Comparison of ENCODE assay signal across 9 cellular contexts in genomic region chr10:112955736-112956421, GRCh38. TPM values are rescaled to one million over a fixed set of nuclear protein-coding genes. Genes with fewer than 3 reads are reported as not detected.
DNase-seq lines count a peak whose midpoint lies in the region; ATAC-seq lines count a peak whose summit lies in the region.
"Had no signal": no experiment of that assay in that cellular context is flagged by ENCODE, and none has a peak within 500 bp of the region (broad histone marks: within the 10 kb centered on the region; RNA-seq: fewer than 3 reads in every experiment).

No MANE protein-coding gene starts in this region.

- H3K27ac Mint-ChIP-seq in activated CD4-positive, alpha-beta T cell treated with anti-CD3 and anti-CD28 coated beads, Interleukin-2, amount 10 ng/mL, durations not matched to agents 7 days and 5 days = no peak overlapping the region
- H3K27ac Mint-ChIP-seq: T-helper 1 cell treated with Interleukin-12 subunit alpha and Interleukin-12 subunit beta and Interleukin-4 antibody, amounts not matched to agents 30 μg/mL and 1 μg/mL, for 36 hours had no signal

- H3K36me3 ChIP-seq in ACC112 (ENCODE audit: insufficient read depth, low read length) (no peaks in the 10 kb centered on the region), HUES64 (ENCODE audit: insufficient read depth, low read length) (peaks cover 6% of the 10 kb centered on the region; the same call in 1 of the 2 replicates), endocrine pancreas (ENCODE audit: control insufficient read depth, insufficient read depth, low read length) (no peaks in the 10 kb centered on the region), mucosa of rectum (ENCODE audit: control insufficient read depth in 2 of 2, insufficient read depth in 2 of 2, low read length in 2 of 2) (no peaks in the 10 kb centered on the region)

- CTCF ChIA-PET in activated CD4-positive, alpha-beta T cell treated with anti-CD3 and anti-CD28 coated beads, Interleukin-2, amount 10 ng/mL, durations not matched to agents 7 days and 5 days (lab: Charles Lee) = no interaction called here

- H3K4me1 ChIP-seq in ACC112 (ENCODE audit: control insufficient read depth, insufficient read depth, low read length, unreplicated experiment) (peaks cover 55% of the 10 kb centered on the region), HUES64 (ENCODE audit: insufficient read depth, low read length) (peaks cover 75% of the 10 kb centered on the region), endocrine pancreas (ENCODE audit: control insufficient read depth, insufficient read depth, low read length) (peaks cover 9% of the 10 kb centered on the region), mucosa of rectum (ENCODE audit: control insufficient read depth in 2 of 2, insufficient read depth in 2 of 2, low read length in 2 of 2) (peaks cover 26 to 45% of the 10 kb centered on the region in 2 donors)

- H3K9ac ChIP-seq in HUES64 (ENCODE audit: low read depth, low read length) (peak overlapping the region; percentile 65), endocrine pancreas (ENCODE audit: control insufficient read depth, insufficient read depth, low read length) (no peak overlapping the region), mucosa of rectum (ENCODE audit: low read depth in 1 of 2, low read length in 2 of 2) (peak overlapping the region; percentile 9 to 97)

- no peak for ATAC-seq in GM18867 (IDR thresholded peaks at IDR 0.05; ENCODE audit: unreplicated experiment)

- H3K4me3 Mint-ChIP-seq in activated CD4-positive, alpha-beta T cell treated with anti-CD3 and anti-CD28 coated beads, Interleukin-2, amount 10 ng/mL, durations not matched to agents 7 days and 5 days = no peak overlapping the region
- H3K4me3 Mint-ChIP-seq: T-helper 1 cell treated with Interleukin-12 subunit alpha and Interleukin-12 subunit beta and Interleukin-4 antibody, amounts not matched to agents 30 μg/mL and 1 μg/mL, for 36 hours had no signal

- 10% methylated on average over 11 of the region's 11 CpGs for WGBS in HUES64

- no peaks in the 10 kb centered on the region for H3K27me3 ChIP-seq in ACC112 (ENCODE audit: insufficient read depth, low read length)
- H3K27me3 ChIP-seq in HUES64 (ENCODE audit: insufficient read depth, low read length) = no peaks in the 10 kb centered on the region
- no peaks in the 10 kb centered on the region for H3K27me3 ChIP-seq in endocrine pancreas (ENCODE audit: control insufficient read depth, insufficient read depth, low read length)
- H3K27me3 ChIP-seq in mucosa of rectum (ENCODE audit: control insufficient read depth in 2 of 2, insufficient read depth in 2 of 2, low read length in 2 of 2) = no peaks in the 10 kb centered on the region

- peak overlapping the region; percentile 84 for H3K4me3 ChIP-seq in ACC112 (ENCODE audit: low read depth, low read length)
- peak overlapping the region; percentile 91 for H3K4me3 ChIP-seq in HUES64 (ENCODE audit: low read length)
- peak overlapping the region; percentile 24 for H3K4me3 ChIP-seq in endocrine pancreas (ENCODE audit: control insufficient read depth, insufficient read depth, low read length)
- peak overlapping the region; percentile 57 to 90 for H3K4me3 ChIP-seq in mucosa of rectum (ENCODE audit: low read length in 2 of 2)

- no peaks in the 10 kb centered on the region for H3K9me3 Mint-ChIP-seq in activated CD4-positive, alpha-beta T cell treated with anti-CD3 and anti-CD28 coated beads, Interleukin-2, amount 10 ng/mL, durations not matched to agents 7 days and 5 days
- H3K9me3 Mint-ChIP-seq: T-helper 1 cell treated with Interleukin-12 subunit alpha and Interleukin-12 subunit beta and Interleukin-4 antibody, amounts not matched to agents 30 μg/mL and 1 μg/mL, for 36 hours had no signal

- peaks cover 94% of the 10 kb centered on the region for H3K79me2 ChIP-seq in ACC112 (ENCODE audit: control insufficient read depth, insufficient read depth, low read length, unreplicated experiment)

- H2AFZ ChIP-seq in ACC112 (ENCODE audit: low read length, unreplicated experiment) = no peak overlapping the region

- peaks cover 1% of the 10 kb centered on the region for H3K36me3 Mint-ChIP-seq in activated CD4-positive, alpha-beta T cell treated with anti-CD3 and anti-CD28 coated beads, Interleukin-2, amount 10 ng/mL, durations not matched to agents 7 days and 5 days (ENCODE audit: low read depth)

- POLR2A ChIA-PET in activated CD4-positive, alpha-beta T cell treated with anti-CD3 and anti-CD28 coated beads, Interleukin-2, amount 10 ng/mL, durations not matched to agents 7 days and 5 days (lab: Charles Lee) = no interaction called here

- peaks cover 7% of the 10 kb centered on the region for H3K4me1 Mint-ChIP-seq in activated CD4-positive, alpha-beta T cell treated with anti-CD3 and anti-CD28 coated beads, Interleukin-2, amount 10 ng/mL, durations not matched to agents 7 days and 5 days

- H3K27ac ChIP-seq in ACC112 (ENCODE audit: low read depth, low read length) = peak overlapping the region; percentile 78
- peak overlapping the region; percentile 93 for H3K27ac ChIP-seq in HUES64 (ENCODE audit: low read depth, low read length)
- H3K27ac ChIP-seq in mucosa of rectum (ENCODE audit: low read depth in 2 of 2, low read length in 2 of 2) = peak overlapping the region; percentile 66 to 73

- H3K9me3 ChIP-seq in HUES64 (ENCODE audit: insufficient read depth, low read depth, low read length) (no peaks in the 10 kb centered on the region), endocrine pancreas (ENCODE audit: control insufficient read depth, low read length) (no peaks in the 10 kb centered on the region), mucosa of rectum (ENCODE audit: control insufficient read depth in 2 of 2, low read length in 2 of 2) (no peaks in the 10 kb centered on the region)

- DNase-seq in SHP77 treated with DMSO at 0.1 percent for 48 hours (lab: John Stamatoyannopoulos, UW) = no peak
- DNase-seq in stimulated activated CD4-positive, alpha-beta T cell treated with anti-CD3 and anti-CD28 coated beads, Interleukin-4, amount 100 ng/mL, for 4 hours = no peak
- DNase-seq in activated CD4-positive, alpha-beta T cell treated with anti-CD3 and anti-CD28 coated beads, Interleukin-2, amount 10 ng/mL, durations not matched to agents 7 days and 5 days = no peak

- peaks cover 82% of the 10 kb centered on the region for H3K27me3 Mint-ChIP-seq in activated CD4-positive, alpha-beta T cell treated with anti-CD3 and anti-CD28 coated beads, Interleukin-2, amount 10 ng/mL, durations not matched to agents 7 days and 5 days

RNA-seq across cellular contexts. Expression of gene TCF7L2, which starts 5.8 kb away (rescaled TPM):
- polyA plus RNA-seq in HUES64 (2013, experiment 1 of 2) = 31.2 TPM
- polyA plus RNA-seq in HUES64 (2013, experiment 2 of 2) = 33.5 TPM
- under 1 TPM; 0.60 to 0.81 TPM for total RNA-seq in activated CD4-positive, alpha-beta T cell treated with anti-CD3 and anti-CD28 coated beads, Interleukin-2, amount 10 ng/mL, durations not matched to agents 7 days and 5 days

Comparison
In these comparisons a context has a peak if more than half of its experiments do, and no peak if none do; other contexts are left out.
1. H3K4me3 ChIP-seq: peak in every context shown above with its lines; median percentile 91 in HUES64; 84 in ACC112; 74 in mucosa of rectum; 24 in endocrine pancreas.